Comparison of ENCODE assay signal across 8 cellular contexts in genomic region chr1:26677306-26678115, GRCh38. TPM values are rescaled to one million over a fixed set of nuclear protein-coding genes. Genes with fewer than 3 reads are reported as not detected.
DNase-seq lines count a peak whose midpoint lies in the region; ATAC-seq lines count a peak whose summit lies in the region.

No MANE protein-coding gene starts in this region.

- 12 to 14% methylated on average over 9 of the region's 9 CpGs for WGBS in GM23248 (ENCODE audit: low coverage in 1 of 2, low lambda C conversion rate in 2 of 2, missing lambda C conversion rate in 2 of 2), 2 experiments

- H3K4me3 ChIP-seq in GM23248, result peak overlapping the region; percentile 36

- peak; percentile 98 to 100 for ATAC-seq in activated naive CD4-positive, alpha-beta T cell treated with anti-CD3 and anti-CD28 coated beads, Interleukin-2, amount 50 U/mL, for 72 hours
- ATAC-seq in Right ventricle myocardium superior (ENCODE audit: poor library complexity) (peak; percentile 95), HG03135 (IDR thresholded peaks at IDR 0.05; ENCODE audit: unreplicated experiment) (no peak)

- no peak overlapping the region for H3K27ac ChIP-seq in GM23248

- H3K79me2 ChIP-seq in GM23248 (ENCODE audit: insufficient read depth), result no peaks in the 10 kb centered on the region

- H3K9me3 ChIP-seq in GM23248 (ENCODE audit: low read depth), result no peaks in the 10 kb centered on the region

- peak overlapping the region; percentile 71 for H2AFZ ChIP-seq in GM23248

- no peaks in the 10 kb centered on the region for H3K36me3 ChIP-seq in GM23248 (ENCODE audit: low read depth)

- no peaks in the 10 kb centered on the region for H3K4me1 ChIP-seq in GM23248 (ENCODE audit: insufficient read depth)

- no peaks in the 10 kb centered on the region for H3K9me3 Mint-ChIP-seq in activated naive CD4-positive, alpha-beta T cell treated with anti-CD3 and anti-CD28 coated beads, Interleukin-2, amount 50 U/mL, for 72 hours

- H3K27me3 ChIP-seq in GM23248 (replicated peaks; ENCODE audit: insufficient read depth), result no peaks in the 10 kb centered on the region

- no peaks in the 10 kb centered on the region for H4K20me1 ChIP-seq in GM23248 (ENCODE audit: insufficient read depth)

- H3K4me2 ChIP-seq in GM23248 (ENCODE audit: unreplicated experiment), result peak overlapping the region; percentile 56

- intact Hi-C loops in Right ventricle myocardium superior (cut with DNase I) (no loop called here), posterior cingulate gyrus (cut with DNase I) (no loop called here)

- H3K9ac ChIP-seq in GM23248, result peak overlapping the region; percentile 12

- DNase-seq in DMS 273 treated with DMSO at 0.1 percent for 48 hours (lab: John Stamatoyannopoulos, UW) (peak; percentile 62), GM23248 (peak; percentile 77), NAMALWA (ENCODE audit: low spot score) (peak; percentile 88), SK-MEL-5 (ENCODE audit: low read depth, low spot score) (peak; percentile 88), Right ventricle myocardium superior (peak; percentile 86), posterior cingulate gyrus (peak in 9 of 10 donors; percentile 23 to 93 (median 46))
- DNase-seq in activated naive CD4-positive, alpha-beta T cell treated with anti-CD3 and anti-CD28 coated beads, Interleukin-2, amount 50 U/mL, for 72 hours (ENCODE audit: low spot score in 2 of 2), result peak; percentile 36 to 73

- H3K36me3 Mint-ChIP-seq in activated naive CD4-positive, alpha-beta T cell treated with anti-CD3 and anti-CD28 coated beads, Interleukin-2, amount 50 U/mL, for 72 hours, result no peaks in the 10 kb centered on the region

- no peaks in the 10 kb centered on the region for H3K9me2 ChIP-seq in GM23248 (ENCODE audit: insufficient read depth)

- in situ Hi-C loops in GM23248 (cut with MboI), result no loop called here
- in situ Hi-C loops in SK-MEL-5 (cut with HindIII; ENCODE audit: low pct_unique_long_range_greater_than_20kb, low sequenced_read_pairs), result no loop called here

- H3F3A ChIP-seq in GM23248 (ENCODE audit: insufficient read depth), result peaks cover 3% of the 10 kb centered on the region; the same call in 1 of the 2 replicates

- peak overlapping the region in 1 of 2 donors; percentile 4 for H3K27ac Mint-ChIP-seq in activated naive CD4-positive, alpha-beta T cell treated with anti-CD3 and anti-CD28 coated beads, Interleukin-2, amount 50 U/mL, for 72 hours

RNA-seq across cellular contexts. Expression of gene ARID1A, which starts 18.3 kb away (rescaled TPM):
- 11.6 and 13.4 TPM in 2 replicates for total RNA-seq in GM23248 (2014; rRNA removed; shearing (Covaris generic))
- 8.2 and 9.4 TPM in 2 replicates for polyA plus RNA-seq in GM23248 (2016; fragmentation: Nextera tagmentation; extraction: Ambion mirVana)
- 11.1 and 11.2 TPM in 2 replicates for total RNA-seq in SK-MEL-5 (2014; rRNA removed; shearing (Covaris generic))
- polyA plus RNA-seq in SK-MEL-5 (2015; cell fraction: cytosol; rRNA removed), result 39.6 and 47.4 TPM in 2 replicates
- polyA plus RNA-seq in SK-MEL-5 (2015; cell fraction: nucleus; rRNA removed), result 26.5 and 30.0 TPM in 2 replicates
- total RNA-seq in activated naive CD4-positive, alpha-beta T cell treated with anti-CD3 and anti-CD28 coated beads, Interleukin-2, amount 50 U/mL, for 72 hours, result 100 to 1,000 TPM; 110 to 116 TPM
- total RNA-seq in Right ventricle myocardium superior, result 29.4 TPM
